ENCODE assay signal across 9 cellular contexts in genomic region chr1:21491483-21492170, GRCh38. TPM values are rescaled to one million over a fixed set of nuclear protein-coding genes. Genes with fewer than 3 reads are reported as not detected.
DNase-seq lines count a peak whose midpoint lies in the region; ATAC-seq and TF ChIP-seq lines count a peak whose summit lies in the region.
"Had no signal": no experiment of that assay in that cellular context is flagged by ENCODE, and none has a peak within 500 bp of the region (broad histone marks: within the 10 kb centered on the region; RNA-seq: fewer than 3 reads in every experiment).

No MANE protein-coding gene starts in this region.

- H3K27me3 Mint-ChIP-seq in CD8-positive, alpha-beta memory T cell = peaks cover 11 to 12% of the 10 kb centered on the region in 2 donors

- DNase-seq in DMS79 treated with DMSO at 0.1 percent for 48 hours (lab: John Stamatoyannopoulos, UW) (peak; percentile 93), M059J (ENCODE audit: low read depth) (peak; percentile 45), NCI-H524 (lab: John Stamatoyannopoulos, UW) (peak; percentile 82 to 90), fibroblast of pulmonary artery (ENCODE audit: low read depth) (peak; percentile 33), middle frontal gyrus (ENCODE audit: extremely low spot score, low spot score) (no peak)
- no peak for DNase-seq in CD8-positive, alpha-beta memory T cell
- DNase-seq: CD8-positive, alpha-beta T cell had no signal

- POLR2A ChIA-PET in CD8-positive, alpha-beta memory T cell (lab: Charles Lee) = no interaction called here

- CTCF ChIA-PET in CD8-positive, alpha-beta memory T cell (lab: Charles Lee) = interaction anchor here (1.6 kb wide), 1 partner anchor 20 kb away, joined by 4 read pairs; no protein-coding TSS in a partner anchor

- no peaks in the 10 kb centered on the region for H3K36me3 ChIP-seq in CD8-positive, alpha-beta memory T cell (ENCODE audit: insufficient read depth, low read length)

- H3K4me3 Mint-ChIP-seq in CD8-positive, alpha-beta memory T cell = no peak overlapping the region
- H3K4me3 Mint-ChIP-seq: activated naive CD4-positive, alpha-beta T cell treated with anti-CD3 and anti-CD28 coated beads, Interleukin-2, amount 10 ng/mL, durations not matched to agents 7 days and 5 days; CD8-positive, alpha-beta T cell had no signal

- H3K4me3 ChIP-seq in fibroblast of pulmonary artery (replicated peaks; ENCODE audit: low read depth, low read length) = no peak overlapping the region
- no peak overlapping the region for H3K4me3 ChIP-seq in CD8-positive, alpha-beta memory T cell (ENCODE audit: low read length)

- H3K4me1 ChIP-seq in CD8-positive, alpha-beta memory T cell (ENCODE audit: insufficient read depth, low read length) = no peaks in the 10 kb centered on the region

- H3K9me3 ChIP-seq in CD8-positive, alpha-beta memory T cell (ENCODE audit: low read length) = no peaks in the 10 kb centered on the region

- no peak for ATAC-seq in HG03457 (IDR thresholded peaks at IDR 0.05; ENCODE audit: unreplicated experiment)
- ATAC-seq: CD8-positive, alpha-beta T cell had no signal

- H3K4me1 Mint-ChIP-seq in CD8-positive, alpha-beta memory T cell = peaks cover 9% of the 10 kb centered on the region in 3 donors

- H3K9me3 Mint-ChIP-seq in CD8-positive, alpha-beta memory T cell = peaks cover 0 to 3% (median 0%) of the 10 kb centered on the region in 5 donors
- H3K9me3 Mint-ChIP-seq: CD8-positive, alpha-beta T cell had no signal

- H3K36me3 Mint-ChIP-seq in CD8-positive, alpha-beta memory T cell = no peaks in the 10 kb centered on the region
- H3K36me3 Mint-ChIP-seq: activated naive CD4-positive, alpha-beta T cell treated with anti-CD3 and anti-CD28 coated beads, Interleukin-2, amount 10 ng/mL, durations not matched to agents 7 days and 5 days; CD8-positive, alpha-beta T cell had no signal

- H3K27ac Mint-ChIP-seq in CD8-positive, alpha-beta memory T cell = no peak overlapping the region
- H3K27ac Mint-ChIP-seq: activated naive CD4-positive, alpha-beta T cell treated with anti-CD3 and anti-CD28 coated beads, Interleukin-2, amount 10 ng/mL, durations not matched to agents 7 days and 5 days; CD8-positive, alpha-beta T cell had no signal

- H3K27me3 ChIP-seq in CD8-positive, alpha-beta memory T cell (ENCODE audit: insufficient read depth, low read length, poor library complexity, severe bottlenecking) = no peaks in the 10 kb centered on the region

- H3K27ac ChIP-seq in CD8-positive, alpha-beta memory T cell (ENCODE audit: low read depth, low read length) = no peak overlapping the region

- TF ChIP-seq CTCF in fibroblast of pulmonary artery (IDR thresholded peaks at IDR 0.05; ENCODE audit: low read length, missing control alignments) = no peak

RNA-seq across cellular contexts. Expression of gene ALPL, which starts 17.6 kb away (rescaled TPM):
- total RNA-seq in M059J (2014; rRNA removed; shearing (Covaris generic)) = 0.71 TPM in 1 of 2 replicates, not detected in the other
- not detected for total RNA-seq in CD8-positive, alpha-beta memory T cell
- not detected for polyA plus RNA-seq in CD8-positive, alpha-beta memory T cell
- total RNA-seq: CD8-positive, alpha-beta T cell had no signal

RNA-seq across cellular contexts. Expression of gene NBPF3, which starts 51.7 kb away (rescaled TPM):
- total RNA-seq in M059J (2014; rRNA removed; shearing (Covaris generic)) = 21.0 and 21.6 TPM in 2 replicates
- total RNA-seq in CD8-positive, alpha-beta memory T cell = 1 to 10 TPM; 3.9 to 5.5 TPM
- polyA plus RNA-seq in CD8-positive, alpha-beta memory T cell = 8.3 TPM

Comparison
In these comparisons a context has a peak if more than half of its experiments do, and no peak if none do; other contexts are left out.
1. DNase-seq: peak in DMS79 treated with DMSO at 0.1 percent for 48 hours (single experiment), M059J (single experiment), NCI-H524 (2 of 2) and fibroblast of pulmonary artery (single experiment); none in middle frontal gyrus (single experiment) and CD8-positive, alpha-beta memory T cell (0 of 5).